3 cellular contexts compared by ENCODE assay signal in genomic region chr6:113095836-113096235, GRCh38.
"Had no signal": no experiment of that assay in that cellular context is flagged by ENCODE, and none has a peak within 500 bp of the region (broad histone marks: within the 10 kb centered on the region; RNA-seq: fewer than 3 reads in every experiment).

No MANE protein-coding gene starts in this region.

- ATAC-seq: GM12878 had no signal

- DNase-seq: GDM1, GF-D8 had no signal

- H3K4me3 ChIP-seq: GM12878 had no signal
